Comparison of ENCODE assay signal across 15 cellular contexts in genomic region chr1:42822833-42823392, GRCh38. TPM values are rescaled to one million over a fixed set of nuclear protein-coding genes. Genes with fewer than 3 reads are reported as not detected.
DNase-seq lines count a peak whose midpoint lies in the region; ATAC-seq and TF ChIP-seq lines count a peak whose summit lies in the region.
"Had no signal": no experiment of that assay in that cellular context is flagged by ENCODE, and none has a peak within 500 bp of the region (broad histone marks: within the 10 kb centered on the region; RNA-seq: fewer than 3 reads in every experiment).

No MANE protein-coding gene starts in this region.

- TF ChIP-seq EP300 in esophagus muscularis mucosa (IDR thresholded peaks at IDR 0.05): no peak

- H3K36me3 ChIP-seq in esophagus muscularis mucosa: no peaks in the 10 kb centered on the region

- no peak for DNase-seq in stimulated activated naive CD8-positive, alpha-beta T cell treated with anti-CD3 and anti-CD28 coated beads, Interleukin-15, amount 100 ng/mL, for 72 hours
- DNase-seq in RPMI7951 (ENCODE audit: low read depth) (peak; percentile 14), fibroblast of mammary gland (ENCODE audit: low read depth) (peak; percentile 52), type B pancreatic cell (ENCODE audit: extremely low spot score, unreplicated experiment) (no peak), esophagus muscularis mucosa (ENCODE audit: extremely low spot score) (no peak), foreskin melanocyte (no peak)
- DNase-seq: activated T-cell treated with anti-CD3 and anti-CD28 coated beads for 4 hours; stimulated activated CD4-positive, alpha-beta T cell treated with anti-CD3 and anti-CD28 coated beads, Interleukin-12 subunit alpha, Interleukin-12 subunit beta, amount 100 ng/mL, for 4 hours; T1000 had no signal

- H3K9me3 Mint-ChIP-seq in stimulated activated naive CD8-positive, alpha-beta T cell treated with anti-CD3 and anti-CD28 coated beads, Interleukin-15, Interleukin-2, amounts not matched to agents 100 ng/mL and 50 ng/mL, for 24 hours: no peaks in the 10 kb centered on the region
- no peaks in the 10 kb centered on the region for H3K9me3 Mint-ChIP-seq in stimulated activated naive CD8-positive, alpha-beta T cell treated with anti-CD3 and anti-CD28 coated beads, Interleukin-15, amount 100 ng/mL, for 72 hours
- no peaks in the 10 kb centered on the region for H3K9me3 Mint-ChIP-seq in type B pancreatic cell

- H3K27ac Mint-ChIP-seq in stimulated activated naive CD8-positive, alpha-beta T cell treated with anti-CD3 and anti-CD28 coated beads, Interleukin-15, Interleukin-2, amounts not matched to agents 100 ng/mL and 50 ng/mL, for 24 hours: peak overlapping the region; percentile 48
- peak overlapping the region in 1 of 2 donors; percentile 45 for H3K27ac Mint-ChIP-seq in stimulated activated naive CD8-positive, alpha-beta T cell treated with anti-CD3 and anti-CD28 coated beads, Interleukin-15, amount 100 ng/mL, for 72 hours
- peak overlapping the region; percentile 10 for H3K27ac Mint-ChIP-seq in type B pancreatic cell

- TF ChIP-seq POLR2A in esophagus muscularis mucosa (IDR thresholded peaks at IDR 0.05; ENCODE audit: low read depth): no peak

- no peaks in the 10 kb centered on the region for H3K27me3 Mint-ChIP-seq in stimulated activated naive CD8-positive, alpha-beta T cell treated with anti-CD3 and anti-CD28 coated beads, Interleukin-15, Interleukin-2, amounts not matched to agents 100 ng/mL and 50 ng/mL, for 24 hours
- H3K27me3 Mint-ChIP-seq in stimulated activated naive CD8-positive, alpha-beta T cell treated with anti-CD3 and anti-CD28 coated beads, Interleukin-15, amount 100 ng/mL, for 72 hours: no peaks in the 10 kb centered on the region
- no peaks in the 10 kb centered on the region for H3K27me3 Mint-ChIP-seq in type B pancreatic cell

- TF ChIP-seq CTCF in fibroblast of mammary gland (conservative IDR thresholded peaks at IDR 0.05; ENCODE audit: control insufficient read depth, insufficient read depth, low read depth, low read length) (no peak), type B pancreatic cell (conservative IDR thresholded peaks at IDR 0.05) (no peak), esophagus muscularis mucosa (IDR thresholded peaks at IDR 0.05) (no peak)

- no peak overlapping the region for H3K4me3 ChIP-seq in fibroblast of mammary gland (ENCODE audit: control insufficient read depth, low read depth, low read length)
- H3K4me3 ChIP-seq in esophagus muscularis mucosa: no peak overlapping the region
- H3K4me3 ChIP-seq: BLaER1 treated with 17β-estradiol and CSF1 and Interleukin-3, amounts not matched to agents 10 nM and 100 nM had no signal

- H3K4me1 Mint-ChIP-seq in stimulated activated naive CD8-positive, alpha-beta T cell treated with anti-CD3 and anti-CD28 coated beads, Interleukin-15, Interleukin-2, amounts not matched to agents 100 ng/mL and 50 ng/mL, for 24 hours (ENCODE audit: low read depth): peaks cover 15% of the 10 kb centered on the region
- H3K4me1 Mint-ChIP-seq in stimulated activated naive CD8-positive, alpha-beta T cell treated with anti-CD3 and anti-CD28 coated beads, Interleukin-15, amount 100 ng/mL, for 72 hours: peaks cover 19% of the 10 kb centered on the region
- peaks cover 22% of the 10 kb centered on the region for H3K4me1 Mint-ChIP-seq in type B pancreatic cell (ENCODE audit: unreplicated experiment)

- H3K36me3 Mint-ChIP-seq in stimulated activated naive CD8-positive, alpha-beta T cell treated with anti-CD3 and anti-CD28 coated beads, Interleukin-15, Interleukin-2, amounts not matched to agents 100 ng/mL and 50 ng/mL, for 24 hours (ENCODE audit: low read depth): no peaks in the 10 kb centered on the region
- H3K36me3 Mint-ChIP-seq in type B pancreatic cell: no peaks in the 10 kb centered on the region

- ATAC-seq in stimulated activated naive CD8-positive, alpha-beta T cell treated with anti-CD3 and anti-CD28 coated beads, Interleukin-15, amount 100 ng/mL, for 72 hours: no peak
- ATAC-seq in HG02678 (IDR thresholded peaks at IDR 0.05; ENCODE audit: unreplicated experiment): no peak
- ATAC-seq: Panc1 had no signal

- intact Hi-C loops in esophagus muscularis mucosa (cut with DNase I): no loop called here

- no peaks in the 10 kb centered on the region for H3K27me3 ChIP-seq in esophagus muscularis mucosa
- H3K27me3 ChIP-seq: BLaER1 treated with 17β-estradiol and CSF1 and Interleukin-3, amounts not matched to agents 10 nM and 100 nM had no signal

- WGBS in esophagus muscularis mucosa: 34% methylated on average over 2 of the region's 2 CpGs

- peaks cover under 1 to 30% (median 24%) of the 10 kb centered on the region in 4 donors for H3K4me1 ChIP-seq in esophagus muscularis mucosa

- no peak overlapping the region for H3K4me3 Mint-ChIP-seq in stimulated activated naive CD8-positive, alpha-beta T cell treated with anti-CD3 and anti-CD28 coated beads, Interleukin-15, Interleukin-2, amounts not matched to agents 100 ng/mL and 50 ng/mL, for 24 hours
- no peak overlapping the region for H3K4me3 Mint-ChIP-seq in stimulated activated naive CD8-positive, alpha-beta T cell treated with anti-CD3 and anti-CD28 coated beads, Interleukin-15, amount 100 ng/mL, for 72 hours
- peak overlapping the region; percentile 8 for H3K4me3 Mint-ChIP-seq in type B pancreatic cell

- peak overlapping the region in 1 of 4 donors; percentile 23 for H3K27ac ChIP-seq in esophagus muscularis mucosa (replicated peaks in 1 of 4)
- H3K27ac ChIP-seq: BLaER1 treated with 17β-estradiol and CSF1 and Interleukin-3, amounts not matched to agents 10 nM and 100 nM had no signal

- H3K9me3 ChIP-seq in esophagus muscularis mucosa: no peaks in the 10 kb centered on the region
- H3K9me3 ChIP-seq: BLaER1 treated with 17β-estradiol and CSF1 and Interleukin-3, amounts not matched to agents 10 nM and 100 nM had no signal

RNA-seq across cellular contexts. Expression of gene SVBP, which starts 5.7 kb away (rescaled TPM):
- total RNA-seq in RPMI7951 (2014; rRNA removed; shearing (Covaris generic)): 34.1 and 41.8 TPM in 2 replicates
- total RNA-seq in type B pancreatic cell (ENCODE audit: low replicate concordance) (31.3 and 42.9 TPM in 2 replicates), esophagus muscularis mucosa (10 to 100 TPM; 19.1 to 39.5 (median 23.1) TPM)

RNA-seq across cellular contexts. Expression of gene ERMAP, which starts 6.0 kb away (rescaled TPM):
- total RNA-seq in RPMI7951 (2014; rRNA removed; shearing (Covaris generic)): 7.6 and 11.1 TPM in 2 replicates
- total RNA-seq in type B pancreatic cell (ENCODE audit: low replicate concordance) (8.4 and 10.3 TPM in 2 replicates), esophagus muscularis mucosa (10 to 100 TPM in 1 of 4 donors, 1 to 10 TPM in 3; 5.8 to 14.1 (median 9.1) TPM)

RNA-seq across cellular contexts. Expression of gene ZNF691, which starts 23.5 kb away (rescaled TPM):
- total RNA-seq in RPMI7951 (2014; rRNA removed; shearing (Covaris generic)): 7.6 and 9.9 TPM in 2 replicates
- total RNA-seq in type B pancreatic cell (ENCODE audit: low replicate concordance) (11.2 and 18.0 TPM in 2 replicates), esophagus muscularis mucosa (10 to 100 TPM in 3 of 4 donors, 1 to 10 TPM in 1; 10.0 to 14.2 (median 12.7) TPM)

RNA-seq across cellular contexts. Expression of gene TMEM269, which starts 38.1 kb away (rescaled TPM):
- not detected in 2 replicates for total RNA-seq in RPMI7951 (2014; rRNA removed; shearing (Covaris generic))
- total RNA-seq in type B pancreatic cell (ENCODE audit: low replicate concordance) (0.41 and 0.57 TPM in 2 replicates), esophagus muscularis mucosa (under 1 TPM in 1 of 4 donors, not detected in 3; 0.06 TPM)
- total RNA-seq: cardiac septum, HT1080 had no signal

RNA-seq across cellular contexts. Expression of gene C1orf50, which starts 55.9 kb away (rescaled TPM):
- 2.5 and 3.1 TPM in 2 replicates for total RNA-seq in RPMI7951 (2014; rRNA removed; shearing (Covaris generic))
- 5.9 and 9.1 TPM in 2 replicates for total RNA-seq in type B pancreatic cell (ENCODE audit: low replicate concordance)
- total RNA-seq in esophagus muscularis mucosa: 1 to 10 TPM; 3.0 to 5.0 (median 3.6) TPM

Comparison
In these comparisons a context has a peak if more than half of its experiments do, and no peak if none do; other contexts are left out.
1. DNase-seq: peak in RPMI7951 (single experiment) and fibroblast of mammary gland (single experiment); none in stimulated activated naive CD8-positive, alpha-beta T cell treated with anti-CD3 and anti-CD28 coated beads, Interleukin-15, amount 100 ng/mL, for 72 hours (0 of 2), type B pancreatic cell (single experiment), esophagus muscularis mucosa (single experiment) and foreskin melanocyte (single experiment).